In genomic region chr19:55703790-55704215, GRCh38 we compare ENCODE assay signal across 8 cellular contexts. TPM values are rescaled to one million over a fixed set of nuclear protein-coding genes. Genes with fewer than 3 reads are reported as not detected.
DNase-seq lines count a peak whose midpoint lies in the region; ATAC-seq and TF ChIP-seq lines count a peak whose summit lies in the region.

No MANE protein-coding gene starts in this region.

- 41 to 52% methylated on average over 37 to 38 of the region's 38 CpGs for WGBS in lung, 2 donors

- no peaks in the 10 kb centered on the region for H3K4me1 ChIP-seq in lung (ENCODE audit: control insufficient read depth in 2 of 2, insufficient read depth in 2 of 2, low read length in 2 of 2)

- no peak overlapping the region for H3K4me3 ChIP-seq in lung

- peaks cover 0 to 13% of the 10 kb centered on the region in 2 donors for H3K36me3 ChIP-seq in lung (ENCODE audit: control insufficient read depth in 2 of 2, insufficient read depth in 2 of 2, low read length in 2 of 2)

- DNase-seq in G401 (ENCODE audit: low spot score) (peak; percentile 40), T-helper 2 cell (peak in 3 of 5 experiments; percentile 19 to 32 (median 30)), cerebellar cortex (ENCODE audit: low spot score) (peak; percentile 30), lung (ENCODE audit: low spot score) (no peak), GM19238 (ENCODE audit: insufficient read length, low spot score) (no peak)
- DNase-seq in stimulated activated CD8-positive, alpha-beta memory T cell treated with anti-CD3 and anti-CD28 coated beads, Interleukin-7, amount 100 ng/mL, for 1 hour (ENCODE audit: low read depth in 2 of 2) = peak; percentile 10 to 13

- no peak overlapping the region for H3K27ac ChIP-seq in lung (ENCODE audit: low read depth in 1 of 2, low read length in 1 of 2)

- ATAC-seq in lung (ENCODE audit: insufficient read depth, low FRiP score) (peak; percentile 77), GM18909 (IDR thresholded peaks at IDR 0.05; ENCODE audit: poor library complexity, unreplicated experiment) (no peak), GM21423 (IDR thresholded peaks at IDR 0.05; ENCODE audit: unreplicated experiment) (no peak)

- in situ Hi-C loops in G401 (cut with HindIII; ENCODE audit: low sequenced_read_pairs) = no loop called here

- no peaks in the 10 kb centered on the region for H3K27me3 ChIP-seq in lung (ENCODE audit: control insufficient read depth, insufficient read depth)

- peak; percentile 22 for TF ChIP-seq CTCF in lung (IDR thresholded peaks at IDR 0.05; ENCODE audit: control extremely low read depth, extremely low read depth)

- peaks cover 0 to 1% of the 10 kb centered on the region in 2 donors for H3K9me3 ChIP-seq in lung (ENCODE audit: control insufficient read depth in 2 of 2, insufficient read depth in 1 of 2, low read length in 1 of 2)

RNA-seq across cellular contexts. Expression of gene EPN1, which starts 28.8 kb away (rescaled TPM):
- total RNA-seq in G401 (2014; rRNA removed; shearing (Covaris generic)) = 40.6 and 89.1 TPM in 2 replicates
- 100 to 1,000 TPM in 1 of 2 donors, 10 to 100 TPM in 1; 84.8 to 140 TPM for total RNA-seq in lung
- polyA plus RNA-seq in lung = 100 to 1,000 TPM in 1 of 2 donors, 10 to 100 TPM in 1; 92.0 to 107 TPM

RNA-seq across cellular contexts. Expression of gene NLRP9, which starts 34.4 kb away (rescaled TPM):
- total RNA-seq in G401 (2014; rRNA removed; shearing (Covaris generic)) = not detected in 2 replicates
- total RNA-seq in lung = not detected
- not detected for polyA plus RNA-seq in lung

RNA-seq across cellular contexts. Expression of gene U2AF2, which starts 49.0 kb away (rescaled TPM):
- 239 and 262 TPM in 2 replicates for total RNA-seq in G401 (2014; rRNA removed; shearing (Covaris generic))
- total RNA-seq in lung = 100 to 1,000 TPM; 109 to 181 TPM
- polyA plus RNA-seq in lung = 100 to 1,000 TPM; 114 to 149 TPM

RNA-seq across cellular contexts. Expression of gene RFPL4A, which starts 55.1 kb away (rescaled TPM):
- 0.49 and 3.1 TPM in 2 replicates for total RNA-seq in G401 (2014; rRNA removed; shearing (Covaris generic))
- not detected for total RNA-seq in lung
- not detected for polyA plus RNA-seq in lung

RNA-seq across cellular contexts. Expression of gene CCDC106, which starts 55.8 kb away (rescaled TPM):
- 24.9 and 29.0 TPM in 2 replicates for total RNA-seq in G401 (2014; rRNA removed; shearing (Covaris generic))
- 10 to 100 TPM; 11.9 to 16.8 TPM for total RNA-seq in lung
- 10 to 100 TPM in 1 of 2 donors, 1 to 10 TPM in 1; 8.3 to 25.9 TPM for polyA plus RNA-seq in lung

Comparison
In these comparisons a context has a peak if more than half of its experiments do, and no peak if none do; other contexts are left out.
1. DNase-seq: peak in G401 (single experiment), T-helper 2 cell (3 of 5), cerebellar cortex (single experiment) and stimulated activated CD8-positive, alpha-beta memory T cell treated with anti-CD3 and anti-CD28 coated beads, Interleukin-7, amount 100 ng/mL, for 1 hour (2 of 2); none in lung (single experiment) and GM19238 (single experiment).